In genomic region chr6:53066874-53067273, GRCh38 we compare ENCODE assay signal across 1 cellular context.
TF ChIP-seq lines count a peak whose summit lies in the region.

No MANE protein-coding gene starts in this region.

TF ChIP-seq in A549, 52 proteins besides CTCF, POLR2A, EP300 and RAD21:
- TF ChIP-seq HOXB13 (CRISPR knock-in tag; IDR thresholded peaks at IDR 0.05; ENCODE audit: low read depth) (no peak), MAFK (IDR thresholded peaks at IDR 0.05; ENCODE audit: partially characterized antibody) (peak; percentile 35), MAX (IDR thresholded peaks at IDR 0.05) (no peak)
